12 cellular contexts compared by ENCODE assay signal in genomic region chr1:229407206-229408026, GRCh38. TPM values are rescaled to one million over a fixed set of nuclear protein-coding genes. Genes with fewer than 3 reads are reported as not detected.
A peak's percentile ranks its signal among the peaks of the same experiment; 100 is the strongest.
DNase-seq lines count a peak whose midpoint lies in the region; ATAC-seq and TF ChIP-seq lines count a peak whose summit lies in the region.
"Had no signal": no experiment of that assay in that cellular context is flagged by ENCODE, and none has a peak within 500 bp of the region (broad histone marks: within the 10 kb centered on the region; RNA-seq: fewer than 3 reads in every experiment).

No MANE protein-coding gene starts in this region.

- peaks cover 5% of the 10 kb centered on the region for H3F3A ChIP-seq in SK-N-SH (replicated peaks; ENCODE audit: insufficient read depth)

- DNase-seq in CD8-positive, alpha-beta T cell: peak in 1 of 7 experiments; percentile 11
- DNase-seq in Peyer's patch: no peak
- DNase-seq in fibroblast of lung (ENCODE audit: low read depth in 2 of 2): no peak
- DNase-seq in psoas muscle: peak; percentile 17 to 53
- no peak for DNase-seq in Calu3
- no peak for DNase-seq in SK-N-SH
- no peak for DNase-seq in stimulated activated CD4-positive, alpha-beta T cell treated with anti-CD3 and anti-CD28 coated beads, Interleukin-2, amount 100 ng/mL, for 24 hours
- no peak for DNase-seq in stimulated activated CD4-positive, alpha-beta T cell treated with anti-CD3 and anti-CD28 coated beads, Interleukin-2, amount 100 ng/mL, for 48 hours
- DNase-seq: cortex of kidney, NCI-H1930 had no signal

- H3K79me2 ChIP-seq in fibroblast of lung (ENCODE audit: control insufficient read depth, insufficient read depth, low read length) (no peaks in the 10 kb centered on the region), SK-N-SH (ENCODE audit: insufficient read depth) (no peaks in the 10 kb centered on the region)

- peaks cover 5% of the 10 kb centered on the region for H3K27me3 ChIP-seq in CD8-positive, alpha-beta T cell (ENCODE audit: insufficient read depth, low read length)
- H3K27me3 ChIP-seq in Peyer's patch (peaks cover 0 to 4% of the 10 kb centered on the region in 2 donors), fibroblast of lung (ENCODE audit: control insufficient read depth, insufficient read depth, low read length) (peaks cover 25% of the 10 kb centered on the region), psoas muscle (ENCODE audit: insufficient read depth in 3 of 3, low read length in 2 of 3) (peaks cover 0 to 4% (median 0%) of the 10 kb centered on the region in 3 donors), SK-N-SH (ENCODE audit: insufficient read depth) (no peaks in the 10 kb centered on the region)

- H3K9ac ChIP-seq in fibroblast of lung (ENCODE audit: insufficient read depth, low read length) (no peak overlapping the region), SK-N-SH (no peak overlapping the region)

- H4K20me1 ChIP-seq in fibroblast of lung (ENCODE audit: control insufficient read depth, extremely low read depth, insufficient read depth, low read length) (no peaks in the 10 kb centered on the region), SK-N-SH (ENCODE audit: insufficient read depth) (no peaks in the 10 kb centered on the region)

- H3K27ac ChIP-seq in CD8-positive, alpha-beta T cell (ENCODE audit: low read depth, low read length): no peak overlapping the region
- no peak overlapping the region for H3K27ac ChIP-seq in Peyer's patch
- H3K27ac ChIP-seq in fibroblast of lung (ENCODE audit: insufficient read depth, low read length): no peak overlapping the region
- H3K27ac ChIP-seq in psoas muscle: peak overlapping the region; percentile 95
- H3K27ac ChIP-seq in SK-N-SH (ENCODE audit: low read depth in 2 of 2, low read length in 1 of 2): no peak overlapping the region
- H3K27ac ChIP-seq: pancreas, thyroid gland had no signal

- peak overlapping the region; percentile 69 for H3K4me3 Mint-ChIP-seq in CD8-positive, alpha-beta T cell
- no peak overlapping the region for H3K4me3 Mint-ChIP-seq in Calu3 (ENCODE audit: low read depth, unreplicated experiment)

- no peak for TF ChIP-seq RAD21 in SK-N-SH (IDR thresholded peaks at IDR 0.05; ENCODE audit: low read length)

- no peaks in the 10 kb centered on the region for H3K9me2 ChIP-seq in SK-N-SH

- H3K4me2 ChIP-seq in fibroblast of lung (ENCODE audit: extremely low read depth, insufficient read depth, low read length): peak overlapping the region; percentile 59
- H3K4me2 ChIP-seq in SK-N-SH: no peak overlapping the region

- H3K9me3 Mint-ChIP-seq in CD8-positive, alpha-beta T cell: no peaks in the 10 kb centered on the region
- no peaks in the 10 kb centered on the region for H3K9me3 Mint-ChIP-seq in Calu3 (ENCODE audit: low read depth, unreplicated experiment)

- no peak for TF ChIP-seq POLR2A in Peyer's patch (IDR thresholded peaks at IDR 0.05)

- 11 to 17% (median 16%) methylated on average over 64 to 68 of the region's 68 CpGs for WGBS in psoas muscle, 3 donors
- 80% methylated on average over 52 of the region's 68 CpGs for WGBS in SK-N-SH (ENCODE audit: low lambda C conversion rate)

- CTCF ChIA-PET in CD8-positive, alpha-beta T cell (lab: Charles Lee): no interaction called here
- CTCF ChIA-PET in Calu3 (lab: Charles Lee) (interaction anchor here (0.6 to 0.7 kb wide), 2 partner anchors 11 to 79 kb away, joined by 3 to 8 read pairs; no protein-coding TSS in a partner anchor), SK-N-SH (lab: Yijun Ruan, JAX) (interaction anchor here (0.6 to 2.9 kb wide), 4 partner anchors 75 to 565 kb away, joined by 3 to 12 read pairs (median 4); no protein-coding TSS in a partner anchor)

- no TSS peak for BruUV-seq in Calu3 (replicated peaks; lab: Mats Ljungman, UMichigan)

- intact Hi-C loops in CD8-positive, alpha-beta T cell (cut with DNase I, micrococcal nuclease): loop anchor here in 1 of 2 experiments (5.0 kb wide), 1 partner anchor 620 kb away; no protein-coding TSS in a partner anchor
- intact Hi-C loops in psoas muscle (cut with DNase I): loop anchor here (1.0 to 5.0 kb wide), 3 partner anchors 35 to 36 kb away; no protein-coding TSS in a partner anchor
- intact Hi-C loops in Calu3 (cut with micrococcal nuclease; ENCODE audit: unreplicated experiment): no loop called here

- no peaks in the 10 kb centered on the region for H3K36me3 ChIP-seq in CD8-positive, alpha-beta T cell (ENCODE audit: insufficient read depth, low read length)
- H3K36me3 ChIP-seq in Peyer's patch (no peaks in the 10 kb centered on the region), fibroblast of lung (ENCODE audit: control insufficient read depth, insufficient read depth, low read length) (no peaks in the 10 kb centered on the region), psoas muscle (ENCODE audit: insufficient read depth in 1 of 2, low read depth in 1 of 2) (no peaks in the 10 kb centered on the region), SK-N-SH (replicated peaks in 1 of 2; ENCODE audit: control insufficient read depth in 1 of 2, insufficient read depth in 2 of 2, low read length in 1 of 2) (no peaks in the 10 kb centered on the region)
- H3K36me3 ChIP-seq: pancreas, thyroid gland had no signal

- no peak for TF ChIP-seq CTCF in CD8-positive, alpha-beta T cell (IDR thresholded peaks at IDR 0.05)
- TF ChIP-seq CTCF in Peyer's patch (IDR thresholded peaks at IDR 0.05) (no peak), fibroblast of lung (conservative IDR thresholded peaks at IDR 0.05 in 1 of 2, IDR thresholded peaks at IDR 0.05 in 1 of 2; ENCODE audit: low read depth in 1 of 2, low read length in 2 of 2) (no peak), psoas muscle (IDR thresholded peaks at IDR 0.05) (no peak), Calu3 (IDR thresholded peaks at IDR 0.05; ENCODE audit: unreplicated experiment) (no peak), SK-N-SH (IDR thresholded peaks at IDR 0.05) (no peak)

- peaks cover 19% of the 10 kb centered on the region for H3K4me1 Mint-ChIP-seq in CD8-positive, alpha-beta T cell (ENCODE audit: low read depth)
- no peaks in the 10 kb centered on the region for H3K4me1 Mint-ChIP-seq in Calu3 (ENCODE audit: low read depth, unreplicated experiment)

- H3K27ac Mint-ChIP-seq in CD8-positive, alpha-beta T cell: no peak overlapping the region
- no peak overlapping the region for H3K27ac Mint-ChIP-seq in Calu3 (ENCODE audit: unreplicated experiment)

- no peak overlapping the region for H2AFZ ChIP-seq in fibroblast of lung (ENCODE audit: low read length)
- H2AFZ ChIP-seq in SK-N-SH (ENCODE audit: low read depth): no peak overlapping the region

- no peaks in the 10 kb centered on the region for H3K9me3 ChIP-seq in CD8-positive, alpha-beta T cell (ENCODE audit: low read length)
- H3K9me3 ChIP-seq in Peyer's patch (no peaks in the 10 kb centered on the region), fibroblast of lung (ENCODE audit: control insufficient read depth, insufficient read depth, low read depth, low read length) (no peaks in the 10 kb centered on the region), psoas muscle (no peaks in the 10 kb centered on the region), SK-N-SH (no peaks in the 10 kb centered on the region)
- H3K9me3 ChIP-seq: pancreas, thyroid gland had no signal

- peak; percentile 29 for ATAC-seq in CD8-positive, alpha-beta T cell
- no peak for ATAC-seq in psoas muscle
- ATAC-seq: pancreas had no signal

- H3K4me3 ChIP-seq in CD8-positive, alpha-beta T cell (ENCODE audit: low read depth, low read length): peak overlapping the region; percentile 39
- H3K4me3 ChIP-seq in Peyer's patch: peak overlapping the region in 3 of 4 donors; percentile 6 to 35 (median 18)
- peak overlapping the region in 1 of 4 experiments; percentile 39 for H3K4me3 ChIP-seq in fibroblast of lung (replicated peaks in 1 of 4; ENCODE audit: control extremely low read depth in 1 of 4, insufficient read depth in 1 of 4, low read depth in 3 of 4, low read length in 4 of 4)
- H3K4me3 ChIP-seq in psoas muscle: peak overlapping the region; percentile 64
- no peak overlapping the region for H3K4me3 ChIP-seq in SK-N-SH (ENCODE audit: low read depth in 2 of 2, low read length in 1 of 2)
- H3K4me3 ChIP-seq: thyroid gland had no signal

- peaks cover 16% of the 10 kb centered on the region for H3K4me1 ChIP-seq in CD8-positive, alpha-beta T cell (ENCODE audit: insufficient read depth, low read length)
- H3K4me1 ChIP-seq in Peyer's patch: peaks cover 0 to 33% (median 0%) of the 10 kb centered on the region in 4 donors
- no peaks in the 10 kb centered on the region for H3K4me1 ChIP-seq in fibroblast of lung (ENCODE audit: control insufficient read depth, extremely low read depth, insufficient read depth, low read length)
- H3K4me1 ChIP-seq in psoas muscle: peaks cover 46% of the 10 kb centered on the region
- peaks cover 10 to 43% of the 10 kb centered on the region in 2 experiments for H3K4me1 ChIP-seq in SK-N-SH (ENCODE audit: control insufficient read depth in 1 of 2, insufficient read depth in 2 of 2, low read depth in 1 of 2, low read length in 1 of 2)

- POLR2A ChIA-PET in CD8-positive, alpha-beta T cell (lab: Charles Lee): no interaction called here
- POLR2A ChIA-PET in SK-N-SH (lab: Yijun Ruan, JAX): no interaction called here

- TF ChIP-seq EP300 in SK-N-SH (IDR thresholded peaks at IDR 0.05; ENCODE audit: borderline replicate concordance in 1 of 2, low read depth in 1 of 2, low read length in 1 of 2): no peak

- H3K36me3 Mint-ChIP-seq in CD8-positive, alpha-beta T cell: no peaks in the 10 kb centered on the region
- no peaks in the 10 kb centered on the region for H3K36me3 Mint-ChIP-seq in Calu3 (ENCODE audit: insufficient read depth, unreplicated experiment)

- peaks cover 63% of the 10 kb centered on the region for H3K27me3 Mint-ChIP-seq in CD8-positive, alpha-beta T cell (ENCODE audit: low read depth)
- H3K27me3 Mint-ChIP-seq in Calu3 (ENCODE audit: unreplicated experiment): peaks cover 86% of the 10 kb centered on the region

TF ChIP-seq in SK-N-SH, 30 proteins besides CTCF, POLR2A, EP300 and RAD21 (continues in another document):
- no peak for TF ChIP-seq MEF2A (IDR thresholded peaks at IDR 0.05; ENCODE audit: borderline replicate concordance, low read depth)
- TF ChIP-seq CHD2 (IDR thresholded peaks at IDR 0.05; ENCODE audit: low read length, partially characterized antibody): no peak
- TF ChIP-seq FOSL2 (IDR thresholded peaks at IDR 0.05; ENCODE audit: borderline replicate concordance, low read depth): no peak

RNA-seq across cellular contexts. Expression of gene ACTA1, which starts 26.5 kb away (rescaled TPM):
- not detected for total RNA-seq in CD8-positive, alpha-beta T cell
- total RNA-seq in Peyer's patch (1 to 10 TPM in 1 of 4 donors, not detected in 3; 3.3 TPM), fibroblast of lung (not detected in 2 replicates), psoas muscle (over 10,000 TPM in 3 of 4 donors, 1,000 to 10,000 TPM in 1; 8,109 to 28,566 (median 18,858) TPM), Calu3 (2022) (0.37 and 0.45 TPM in 2 replicates)
- polyA plus RNA-seq in fibroblast of lung (0.06 TPM in 1 of 2 replicates, not detected in the other), psoas muscle (over 10,000 TPM; 11,314 to 26,656 (median 13,405) TPM), SK-N-SH (2012; rRNA removed) (0.21 and 0.36 TPM in 2 replicates)
- polyA plus RNA-seq in fibroblast of lung (2012): not detected in 2 replicates
- not detected in 2 replicates for polyA minus RNA-seq in fibroblast of lung (ENCODE audit: low replicate concordance)
- 0.03 and 0.05 TPM in 2 replicates for polyA plus RNA-seq in SK-N-SH (2012; cell fraction: cytosol; rRNA removed)
- 2.7 TPM in 2 replicates for polyA plus RNA-seq in SK-N-SH (2012; cell fraction: nucleus; rRNA removed)

Comparison
In these comparisons a context has a peak if more than half of its experiments do, and no peak if none do; other contexts are left out.
1. DNase-seq: peak in psoas muscle (2 of 2); none in Peyer's patch (0 of 3), fibroblast of lung (0 of 2), Calu3 (single experiment), SK-N-SH (single experiment), stimulated activated CD4-positive, alpha-beta T cell treated with anti-CD3 and anti-CD28 coated beads, Interleukin-2, amount 100 ng/mL, for 24 hours (0 of 2) and stimulated activated CD4-positive, alpha-beta T cell treated with anti-CD3 and anti-CD28 coated beads, Interleukin-2, amount 100 ng/mL, for 48 hours (0 of 2).
2. H3K4me3 ChIP-seq: peak in CD8-positive, alpha-beta T cell (single experiment), Peyer's patch (3 of 4) and psoas muscle (single experiment); none in SK-N-SH (0 of 2).
3. RNA of gene ACTA1, which starts 26.5 kb away (total RNA-seq): 8,109 to 28,566 TPM in psoas muscle; 0.37 to 0.45 TPM in Calu3, not detected in CD8-positive, alpha-beta T cell, 3.3 TPM in Peyer's patch and not detected in fibroblast of lung; every median in the first group is over 1,000 times any median in the second.